22 cellular contexts compared by ENCODE assay signal in genomic region chr3:55859305-55859704, GRCh38.
DNase-seq lines count a peak whose midpoint lies in the region; ATAC-seq and TF ChIP-seq lines count a peak whose summit lies in the region.
"Had no signal": no experiment of that assay in that cellular context is flagged by ENCODE, and none has a peak within 500 bp of the region (broad histone marks: within the 10 kb centered on the region; RNA-seq: fewer than 3 reads in every experiment).

No MANE protein-coding gene starts in this region.

- DNase-seq in EH (ENCODE audit: low read depth) (peak; percentile 3), IMR-90 (no peak), hepatocyte (ENCODE audit: low spot score) (no peak), SJCRH30 (no peak), right lobe of liver (no peak)
- DNase-seq in stimulated activated CD4-positive, alpha-beta T cell treated with anti-CD3 and anti-CD28 coated beads, Interleukin-2, amount 100 ng/mL, for 24 hours, result no peak
- DNase-seq: C1 segment of cervical spinal cord; CD4-positive, alpha-beta memory T cell; EL; GDM1; NCI-H1048; NCI-H1417 treated with DMSO at 0.1 percent for 48 hours; NCI-H1694 treated with DMSO at 0.1 percent for 48 hours; NCI-H446 treated with DMSO at 0.1 percent for 48 hours; NCI-H774; SHP77; SW 1271 had no signal

- in situ Hi-C loops in IMR-90 (cut with MboI; ENCODE audit: low sequenced_read_pairs), result no loop called here

- no peaks in the 10 kb centered on the region; the same call in 1 of the 2 replicates for H3K9me1 ChIP-seq in IMR-90 (ENCODE audit: insufficient read depth, low read length)

- no peak overlapping the region for H4K8ac ChIP-seq in IMR-90 (ENCODE audit: low read depth in 2 of 2, low read length in 2 of 2)

- no peak for TF ChIP-seq RAD21 in IMR-90 (IDR thresholded peaks at IDR 0.05; ENCODE audit: low read length)

- H2AK5ac ChIP-seq in IMR-90 (ENCODE audit: low read depth, low read length), result no peak overlapping the region

- ATAC-seq in IMR-90 (ENCODE audit: low read depth), result no peak; the same call in none of the 2 replicates
- ATAC-seq in GM19035 (IDR thresholded peaks at IDR 0.05; ENCODE audit: unreplicated experiment), result no peak
- no peak for ATAC-seq in right lobe of liver
- ATAC-seq: GM12878 had no signal

- no peak overlapping the region for H3K4ac ChIP-seq in IMR-90 (ENCODE audit: low read depth, low read length)

- H3K9me3 ChIP-seq in IMR-90 (ENCODE audit: control insufficient read depth, insufficient read depth, low read length) (no peaks in the 10 kb centered on the region), hepatocyte (ENCODE audit: low read depth) (no peaks in the 10 kb centered on the region), SJCRH30 (replicated peaks) (no peaks in the 10 kb centered on the region), right lobe of liver (no peaks in the 10 kb centered on the region)

- no peak overlapping the region; the same call in 1 of the 2 replicates for H4K5ac ChIP-seq in IMR-90 (ENCODE audit: low read depth, low read length)

- H3K79me1 ChIP-seq in IMR-90 (ENCODE audit: low read depth in 1 of 2, low read length in 2 of 2), result no peaks in the 10 kb centered on the region

- H3K36me3 ChIP-seq in IMR-90 (ENCODE audit: control insufficient read depth, insufficient read depth, low read length), result no peaks in the 10 kb centered on the region
- H3K36me3 ChIP-seq in hepatocyte (replicated peaks; ENCODE audit: insufficient read depth, low read depth), result no peaks in the 10 kb centered on the region
- H3K36me3 ChIP-seq in SJCRH30, result no peaks in the 10 kb centered on the region
- H3K36me3 ChIP-seq in right lobe of liver, result no peaks in the 10 kb centered on the region

- no TSS peak for BruUV-seq in IMR-90 (replicated peaks; lab: Mats Ljungman, UMichigan)

- no peak overlapping the region for H2BK120ac ChIP-seq in IMR-90 (ENCODE audit: low read depth, low read length)

- no peaks in the 10 kb centered on the region for H3K79me2 ChIP-seq in hepatocyte

- no peak overlapping the region; the same call in 1 of the 2 replicates for H3K14ac ChIP-seq in IMR-90 (replicated peaks; ENCODE audit: low read depth, low read length)

- H3K9me2 ChIP-seq in hepatocyte (replicated peaks; ENCODE audit: insufficient read depth), result no peaks in the 10 kb centered on the region

- H3K4me3 ChIP-seq in IMR-90 (ENCODE audit: insufficient read depth, low read depth, low read length) (no peak overlapping the region), hepatocyte (no peak overlapping the region), SJCRH30 (no peak overlapping the region), right lobe of liver (no peak overlapping the region)
- H3K4me3 ChIP-seq: GM12878 had no signal

- no peak overlapping the region for H2AFZ ChIP-seq in IMR-90 (replicated peaks; ENCODE audit: low read length, poor library complexity)
- H2AFZ ChIP-seq in hepatocyte, result no peak overlapping the region

- peak overlapping the region; percentile 7; the same call in 1 of the 2 replicates for H3K18ac ChIP-seq in IMR-90 (ENCODE audit: low read depth, low read length)

- peak overlapping the region; percentile 35; the same call in 1 of the 2 replicates for H3K27ac ChIP-seq in IMR-90 (ENCODE audit: insufficient read depth, low read length)
- peak overlapping the region; percentile 48 for H3K27ac ChIP-seq in VCaP
- H3K27ac ChIP-seq in hepatocyte, result peak overlapping the region; percentile 71
- H3K27ac ChIP-seq in SJCRH30, result no peak overlapping the region
- H3K27ac ChIP-seq in right lobe of liver, result no peak overlapping the region
- H3K27ac ChIP-seq: HL-60, RWPE1 had no signal

- H4K20me1 ChIP-seq in IMR-90 (ENCODE audit: insufficient read depth, low read length) (no peaks in the 10 kb centered on the region), hepatocyte (ENCODE audit: insufficient read depth, poor library complexity, severe bottlenecking) (no peaks in the 10 kb centered on the region)

- no peak overlapping the region for H3K9ac ChIP-seq in IMR-90 (ENCODE audit: low read depth, low read length)

- TF ChIP-seq CTCF in IMR-90 (conservative IDR thresholded peaks at IDR 0.05; ENCODE audit: low read depth, low read length) (no peak), VCaP (conservative IDR thresholded peaks at IDR 0.05) (no peak), hepatocyte (IDR thresholded peaks at IDR 0.05; ENCODE audit: poor library complexity) (no peak), right lobe of liver (IDR thresholded peaks at IDR 0.05) (no peak)

- CTCF ChIA-PET in IMR-90 (lab: Yijun Ruan, JAX), result no interaction called here

- no peaks in the 10 kb centered on the region; the same call in 1 of the 2 replicates for H3K27me3 ChIP-seq in IMR-90 (ENCODE audit: control insufficient read depth, insufficient read depth, low read length)
- H3K27me3 ChIP-seq in hepatocyte, result no peaks in the 10 kb centered on the region
- no peaks in the 10 kb centered on the region for H3K27me3 ChIP-seq in SJCRH30
- H3K27me3 ChIP-seq in right lobe of liver, result no peaks in the 10 kb centered on the region

- POLR2A ChIA-PET in IMR-90 (lab: Charles Lee; ENCODE audit: unreplicated experiment), result no interaction called here

- dilution Hi-C loops in IMR-90 (cut with HindIII; ENCODE audit: low sequenced_read_pairs, unreplicated experiment), result no loop called here

- no peak overlapping the region for H2BK20ac ChIP-seq in IMR-90 (ENCODE audit: low read depth, low read length)

- H3K4me1 ChIP-seq in IMR-90 (ENCODE audit: control insufficient read depth, insufficient read depth, low read length) (peaks cover 18% of the 10 kb centered on the region; the same call in 1 of the 2 replicates), hepatocyte (ENCODE audit: insufficient read depth) (peaks cover 20% of the 10 kb centered on the region), SJCRH30 (no peaks in the 10 kb centered on the region), right lobe of liver (no peaks in the 10 kb centered on the region)

- H3K4me2 ChIP-seq in IMR-90 (ENCODE audit: low read depth, low read length) (no peak overlapping the region; the same call in 1 of the 2 replicates), hepatocyte (peak overlapping the region; percentile 1)

- no peak overlapping the region for H2BK5ac ChIP-seq in IMR-90 (ENCODE audit: low read depth, low read length, poor library complexity, severe bottlenecking)

- intact Hi-C loops in IMR-90 (cut with micrococcal nuclease), result no loop called here
- intact Hi-C loops in right lobe of liver (cut with DNase I), result no loop called here

- no peak for TF ChIP-seq POLR2A in IMR-90 (IDR thresholded peaks at IDR 0.05; ENCODE audit: low read depth, low read length)
- no peak for TF ChIP-seq POLR2A in right lobe of liver (IDR thresholded peaks at IDR 0.05)

- H2BK15ac ChIP-seq in IMR-90 (ENCODE audit: low read depth, low read length), result no peak overlapping the region

- H3K56ac ChIP-seq in IMR-90 (ENCODE audit: extremely low read depth, insufficient read depth, low read length), result no peak overlapping the region

- no peak overlapping the region for H3K23ac ChIP-seq in IMR-90 (ENCODE audit: low read depth, low read length)

- no CpG with 5 or more reads among the region's 2 CpGs for WGBS in IMR-90 (ENCODE audit: extremely low coverage in 2 of 2, insufficient read length in 1 of 2), 2 experiments
- WGBS in hepatocyte (ENCODE audit: low lambda C conversion rate, missing lambda C conversion rate), result 69% methylated on average over 2 of the region's 2 CpGs
- 47% methylated on average over 2 of the region's 2 CpGs for WGBS in right lobe of liver (ENCODE audit: insufficient coverage, low coverage, low lambda C conversion rate, missing lambda C conversion rate)

- no peak overlapping the region for H4K91ac ChIP-seq in IMR-90 (ENCODE audit: insufficient read depth, low read depth, low read length)

- no peak overlapping the region for H2AK9ac ChIP-seq in IMR-90 (replicated peaks; ENCODE audit: low read depth, low read length, poor library complexity)

TF ChIP-seq in IMR-90, 13 proteins besides CTCF, POLR2A, EP300 and RAD21:
- no peak for TF ChIP-seq MAFK (IDR thresholded peaks at IDR 0.05; ENCODE audit: low read depth, low read length)
- no peak for TF ChIP-seq CHD1 (IDR thresholded peaks at IDR 0.05; ENCODE audit: low read depth, low read length)
- no peak for TF ChIP-seq FOS (IDR thresholded peaks at IDR 0.05; ENCODE audit: low read depth, low read length)
- no peak for TF ChIP-seq SMC3 (IDR thresholded peaks at IDR 0.05; ENCODE audit: low read depth, low read length)
- TF ChIP-seq USF2 (IDR thresholded peaks at IDR 0.05; ENCODE audit: low read depth, low read length), result no peak
- no peak for TF ChIP-seq RFX5 (IDR thresholded peaks at IDR 0.05; ENCODE audit: low read depth, low read length)
- TF ChIP-seq MXI1 (IDR thresholded peaks at IDR 0.05; ENCODE audit: borderline replicate concordance, low read depth, low read length), result no peak
- no peak for TF ChIP-seq BHLHE40 (IDR thresholded peaks at IDR 0.05; ENCODE audit: low read depth, low read length)
- TF ChIP-seq RCOR1 (IDR thresholded peaks at IDR 0.05; ENCODE audit: insufficient replicate concordance, low read length), result no peak
- no peak for TF ChIP-seq ELK1 (IDR thresholded peaks at IDR 0.05; ENCODE audit: borderline replicate concordance, low read depth, low read length)
- TF ChIP-seq MAZ (IDR thresholded peaks at IDR 0.05; ENCODE audit: borderline replicate concordance, low read depth, low read length), result no peak
- no peak for TF ChIP-seq NFE2L2 (IDR thresholded peaks at IDR 0.05; ENCODE audit: low read depth, low read length)
- TF ChIP-seq CEBPB (IDR thresholded peaks at IDR 0.05; ENCODE audit: low read depth, low read length), result no peak

Comparison
In these comparisons a context has a peak if more than half of its experiments do, and no peak if none do; other contexts are left out.
1. H3K27ac ChIP-seq: peak in IMR-90 (single experiment), VCaP (single experiment) and hepatocyte (single experiment); none in SJCRH30 (single experiment) and right lobe of liver (0 of 3).